1 cellular context compared by ENCODE assay signal in the genomic region with DNA sequence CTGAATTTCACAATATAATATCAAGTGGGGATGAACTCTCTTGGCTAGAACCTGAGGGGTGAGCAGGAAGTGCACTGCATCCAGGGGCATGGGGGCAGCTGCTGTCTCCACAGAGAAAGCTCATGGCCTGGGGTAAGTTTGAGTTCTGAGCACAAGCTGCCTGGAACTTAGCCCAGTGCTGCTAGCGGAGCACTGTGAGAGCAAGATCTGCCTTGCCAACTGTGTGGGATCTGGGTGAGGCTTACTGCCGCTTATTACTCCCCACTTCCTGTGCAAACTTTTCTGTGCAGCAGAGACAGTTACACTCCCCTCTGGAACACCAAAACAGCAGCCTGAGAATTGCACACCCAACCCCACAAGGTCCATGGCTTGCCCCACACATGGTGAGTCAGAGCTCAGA.
TF ChIP-seq lines count a peak whose summit lies in the region.

No MANE protein-coding gene starts in this region.

TF ChIP-seq in H1, 55 proteins besides CTCF, POLR2A, EP300 and RAD21 (continued from another document):
- TF ChIP-seq CREB1 (IDR thresholded peaks at IDR 0.05) (no peak), BRCA1 (IDR thresholded peaks at IDR 0.05; ENCODE audit: low read depth, low read length) (no peak), FOSL1 (IDR thresholded peaks at IDR 0.05; ENCODE audit: insufficient read depth, low read depth, low read length) (no peak), KDM5A (IDR thresholded peaks at IDR 0.05; ENCODE audit: low read length) (no peak), RXRA (IDR thresholded peaks at IDR 0.05; ENCODE audit: insufficient read depth, low read depth, low read length) (no peak), GABPA (IDR thresholded peaks at IDR 0.05; ENCODE audit: borderline replicate concordance, insufficient read depth, low read length) (no peak), RBBP5 (IDR thresholded peaks at IDR 0.05; ENCODE audit: borderline replicate concordance, low read depth, low read length) (no peak), SIN3A (conservative IDR thresholded peaks at IDR 0.05 in 1 of 2, IDR thresholded peaks at IDR 0.05 in 1 of 2; ENCODE audit: low read depth in 1 of 2, low read length in 2 of 2) (no peak), EGR1 (IDR thresholded peaks at IDR 0.05; ENCODE audit: borderline replicate concordance, low read depth, low read length) (no peak), CEBPB (IDR thresholded peaks at IDR 0.05; ENCODE audit: low read depth, low read length) (no peak), SUZ12 (IDR thresholded peaks at IDR 0.05; ENCODE audit: low read length) (no peak)
- TF ChIP-seq, protein P1, sequence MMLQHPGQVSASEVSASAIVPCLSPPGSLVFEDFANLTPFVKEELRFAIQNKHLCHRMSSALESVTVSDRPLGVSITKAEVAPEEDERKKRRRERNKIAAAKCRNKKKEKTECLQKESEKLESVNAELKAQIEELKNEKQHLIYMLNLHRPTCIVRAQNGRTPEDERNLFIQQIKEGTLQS (IDR thresholded peaks at IDR 0.05; ENCODE audit: insufficient read depth, low read depth, low read length) = no peak
TF ChIP-seq in H1: peak in this region for 0.
